ENCODE assay signal across 8 cellular contexts in the genomic region with DNA sequence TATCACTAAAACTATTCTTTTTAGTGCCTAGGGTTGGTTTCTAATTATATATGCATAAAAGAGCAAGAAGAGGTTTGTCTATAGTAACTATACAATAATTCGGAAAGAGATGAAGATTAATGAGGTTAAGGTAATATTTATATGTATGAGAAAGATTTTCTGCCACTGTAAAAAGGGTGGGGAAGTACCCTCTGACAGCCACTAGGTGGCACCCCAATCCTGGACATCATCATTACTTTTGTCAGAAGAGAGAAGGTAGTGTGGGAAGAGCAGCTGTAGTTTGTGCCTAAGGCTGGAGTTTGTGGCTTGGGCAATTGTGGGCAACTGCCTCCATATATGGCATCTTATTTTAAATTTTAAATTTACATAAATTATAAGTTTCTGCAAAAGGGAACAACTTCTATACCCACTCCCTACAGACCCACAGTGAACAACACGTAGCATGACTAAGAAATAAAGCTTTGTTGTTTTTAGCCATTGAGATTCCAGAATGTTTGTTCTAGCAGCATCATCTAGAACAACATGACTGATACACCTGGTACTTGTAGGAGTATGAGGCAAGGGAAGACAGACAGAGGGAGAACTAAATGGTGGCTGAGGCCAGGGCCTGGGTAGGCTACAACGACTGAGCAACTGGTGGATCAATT. TPM values are rescaled to one million over a fixed set of nuclear protein-coding genes. Genes with fewer than 3 reads are reported as not detected.
A peak's percentile ranks its signal among the peaks of the same experiment; 100 is the strongest.
DNase-seq lines count a peak whose midpoint lies in the region; ATAC-seq and TF ChIP-seq lines count a peak whose summit lies in the region.

No MANE protein-coding gene starts in this region.

- WGBS in upper lobe of left lung, 2 donors = 53 to 56% methylated on average over 3 of the region's 3 CpGs

- peak; percentile 88 for TF ChIP-seq CTCF in LNCaP clone FGC (IDR thresholded peaks at IDR 0.05; ENCODE audit: control insufficient read depth, extremely low read depth, insufficient read depth)
- TF ChIP-seq CTCF in RWPE2 (IDR thresholded peaks at IDR 0.05; ENCODE audit: poor library complexity, severe bottlenecking) = peak; percentile 93
- peak; percentile 92 for TF ChIP-seq CTCF in foreskin keratinocyte (conservative IDR thresholded peaks at IDR 0.05)
- TF ChIP-seq CTCF in osteocyte (IDR thresholded peaks at IDR 0.05) = peak; percentile 90
- peak; percentile 88 to 93 (median 91) for TF ChIP-seq CTCF in upper lobe of left lung (IDR thresholded peaks at IDR 0.05)

- DNase-seq in DMS153 treated with DMSO at 0.1 percent for 48 hours (lab: John Stamatoyannopoulos, UW; ENCODE audit: unreplicated experiment) = peak; percentile 54
- peak; percentile 40 for DNase-seq in LNCaP clone FGC (ENCODE audit: low read depth)
- DNase-seq in RWPE2 (ENCODE audit: low spot score) = no peak
- peak; percentile 47 for DNase-seq in activated T-helper 9 cell treated with anti-CD3 and anti-CD28 coated beads, Interleukin-2, amount 50 U/mL, for 16 hours (ENCODE audit: low read depth)
- DNase-seq in foreskin keratinocyte = peak; percentile 22 to 48
- no peak for DNase-seq in osteocyte (ENCODE audit: extremely low spot score, unreplicated experiment)
- peak in 1 of 2 donors; percentile 60 for DNase-seq in upper lobe of left lung

- H3K27ac ChIP-seq in RWPE2 (ENCODE audit: poor library complexity, severe bottlenecking) (no peak overlapping the region), foreskin keratinocyte (no peak overlapping the region), upper lobe of left lung (no peak overlapping the region)

- no peak overlapping the region for H3K4me3 Mint-ChIP-seq in osteocyte (ENCODE audit: unreplicated experiment)

- 0 out of 2 replicates have a peak, but pooled peaks cover 11% of the 10 kb centered on the region for H3K36me3 ChIP-seq in RWPE2 (ENCODE audit: low read depth)
- H3K36me3 ChIP-seq in upper lobe of left lung = peaks cover 0 to 37% (median 12%) of the 10 kb centered on the region in 4 donors

- no peaks in the 10 kb centered on the region for H3K27me3 ChIP-seq in RWPE2 (ENCODE audit: insufficient read depth, poor library complexity, severe bottlenecking)
- H3K27me3 ChIP-seq in foreskin keratinocyte = no peaks in the 10 kb centered on the region
- H3K27me3 ChIP-seq in upper lobe of left lung = no peaks in the 10 kb centered on the region

- ATAC-seq in GM21619 (IDR thresholded peaks at IDR 0.05; ENCODE audit: unreplicated experiment) = peak; percentile 58
- peak; percentile 75 for ATAC-seq in RWPE2 (ENCODE audit: low read depth)
- ATAC-seq in foreskin keratinocyte = peak; percentile 82
- peak; percentile 92 for ATAC-seq in upper lobe of left lung (ENCODE audit: low FRiP score in 2 of 2)

- H3K9me3 ChIP-seq in RWPE2 (ENCODE audit: severe bottlenecking) (no peaks in the 10 kb centered on the region), upper lobe of left lung (no peaks in the 10 kb centered on the region)

- H3K4me3 ChIP-seq in LNCaP clone FGC (ENCODE audit: low read depth, low read length) = no peak overlapping the region
- H3K4me3 ChIP-seq in RWPE2 (ENCODE audit: severe bottlenecking) = no peak overlapping the region
- no peak overlapping the region for H3K4me3 ChIP-seq in upper lobe of left lung

- TF ChIP-seq EP300 in upper lobe of left lung (IDR thresholded peaks at IDR 0.05) = no peak

- no peak for TF ChIP-seq POLR2A in upper lobe of left lung (IDR thresholded peaks at IDR 0.05)

- no peaks in the 10 kb centered on the region for H3K4me1 ChIP-seq in RWPE2 (ENCODE audit: insufficient read depth, poor library complexity, severe bottlenecking)
- H3K4me1 ChIP-seq in foreskin keratinocyte = no peaks in the 10 kb centered on the region
- peaks cover 8 to 19% (median 10%) of the 10 kb centered on the region in 4 donors for H3K4me1 ChIP-seq in upper lobe of left lung

- H3K27me3 Mint-ChIP-seq in osteocyte (ENCODE audit: unreplicated experiment) = no peaks in the 10 kb centered on the region

- no peaks in the 10 kb centered on the region for H3K4me1 Mint-ChIP-seq in osteocyte (ENCODE audit: unreplicated experiment)

- H3K9me3 Mint-ChIP-seq in osteocyte (ENCODE audit: unreplicated experiment) = no peaks in the 10 kb centered on the region

- H3K36me3 Mint-ChIP-seq in osteocyte (ENCODE audit: unreplicated experiment) = peaks cover 8% of the 10 kb centered on the region

- H3K27ac Mint-ChIP-seq in osteocyte (ENCODE audit: unreplicated experiment) = peak overlapping the region; percentile 9

RNA-seq across cellular contexts. Expression of gene SYCP3, which starts 34.4 kb away (rescaled TPM):
- total RNA-seq in foreskin keratinocyte = 0.07 and 0.17 TPM in 2 replicates
- 0.07 TPM in 1 of 2 replicates, not detected in the other for polyA plus RNA-seq in foreskin keratinocyte
- not detected in 2 replicates for total RNA-seq in osteocyte
- 1 to 10 TPM in 1 of 6 donors, under 1 TPM in 2, not detected in 3; 0.13 to 1.3 (median 0.30) TPM for total RNA-seq in upper lobe of left lung

RNA-seq across cellular contexts. Expression of gene GNPTAB, which starts 57.1 kb away (rescaled TPM):
- total RNA-seq in foreskin keratinocyte (32.7 and 33.7 TPM in 2 replicates), osteocyte (25.8 and 26.8 TPM in 2 replicates), upper lobe of left lung (10 to 100 TPM; 45.8 to 73.3 (median 57.5) TPM)
- 8.6 and 10.1 TPM in 2 replicates for polyA plus RNA-seq in foreskin keratinocyte

Comparison
In these comparisons a context has a peak if more than half of its experiments do, and no peak if none do; other contexts are left out.
1. DNase-seq: peak in DMS153 treated with DMSO at 0.1 percent for 48 hours (single experiment), LNCaP clone FGC (single experiment), activated T-helper 9 cell treated with anti-CD3 and anti-CD28 coated beads, Interleukin-2, amount 50 U/mL, for 16 hours (single experiment) and foreskin keratinocyte (2 of 2); none in RWPE2 (single experiment) and osteocyte (single experiment).
2. Peak in every context shown above with its lines, with median percentiles within 50 percentile points of each other: ATAC-seq and CTCF ChIP-seq.